In the genomic region with DNA sequence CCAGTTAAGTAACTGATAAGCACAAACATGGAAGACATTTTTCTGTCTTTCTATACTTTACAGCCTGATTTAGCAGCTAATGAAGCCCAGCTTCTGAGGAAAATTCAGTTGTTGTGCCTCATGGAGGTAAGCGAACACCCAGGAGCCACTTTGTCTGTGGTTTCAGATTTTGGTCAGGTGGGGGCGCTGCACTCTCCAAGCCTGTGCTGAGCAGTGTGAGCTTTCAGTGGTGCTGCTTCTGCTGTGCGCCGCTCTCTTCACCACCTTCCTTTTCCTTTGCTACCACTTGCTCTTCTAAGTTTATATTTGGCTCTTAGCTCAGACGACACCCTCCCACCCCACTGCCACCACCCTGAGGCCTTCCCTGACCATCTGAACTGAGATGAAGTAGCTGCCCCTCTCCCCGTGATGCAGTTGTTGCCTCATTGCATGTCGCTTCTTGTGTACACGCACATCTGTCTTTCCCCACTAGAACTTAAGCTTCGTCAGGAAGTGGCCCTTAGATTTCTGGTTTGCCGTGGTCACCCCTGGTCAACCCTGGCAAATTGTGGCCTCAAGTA, we compare ENCODE assay signal across 8 cellular contexts. TPM values are rescaled to one million over a fixed set of nuclear protein-coding genes. Genes with fewer than 3 reads are reported as not detected.
DNase-seq lines count a peak whose midpoint lies in the region; ATAC-seq, FAIRE-seq and TF ChIP-seq lines count a peak whose summit lies in the region.

No MANE protein-coding gene starts in this region.

- H3K27me3 ChIP-seq in SK-N-SH (ENCODE audit: insufficient read depth) (no peaks in the 10 kb centered on the region), left ventricle myocardium inferior (ENCODE audit: low read depth) (no peaks in the 10 kb centered on the region), spleen (replicated peaks in 1 of 7) (no peaks in the 10 kb centered on the region)

- no peak overlapping the region for H3K4me3 Mint-ChIP-seq in activated naive CD4-positive, alpha-beta T cell treated with anti-CD3 and anti-CD28 coated beads, Interleukin-2, amount 50 U/mL, for 24 hours

- no peak overlapping the region for H3K9ac ChIP-seq in SK-N-SH

- H3K4me1 ChIP-seq in SK-N-SH (ENCODE audit: control insufficient read depth in 1 of 2, insufficient read depth in 2 of 2, low read depth in 1 of 2, low read length in 1 of 2) (no peaks in the 10 kb centered on the region), left ventricle myocardium inferior (no peaks in the 10 kb centered on the region), spleen (peaks cover 0 to 9% (median 0%) of the 10 kb centered on the region in 6 donors)

- peaks cover 18% of the 10 kb centered on the region for H3K4me1 Mint-ChIP-seq in activated naive CD4-positive, alpha-beta T cell treated with anti-CD3 and anti-CD28 coated beads, Interleukin-2, amount 50 U/mL, for 24 hours

- peak; percentile 47 for TF ChIP-seq RAD21 in SK-N-SH (IDR thresholded peaks at IDR 0.05; ENCODE audit: low read length)

- TF ChIP-seq CTCF in AG04449 (IDR thresholded peaks at IDR 0.05; ENCODE audit: insufficient read depth, low read length, missing control alignments) (peak; percentile 69), SK-N-SH (IDR thresholded peaks at IDR 0.05) (peak; percentile 71), left ventricle myocardium inferior (IDR thresholded peaks at IDR 0.05; ENCODE audit: borderline replicate concordance) (peak; percentile 66), spleen (IDR thresholded peaks at IDR 0.05 in 8 of 11, conservative IDR thresholded peaks at IDR 0.05 in 3 of 11) (peak; percentile 55 to 86 (median 70))

- H3K4me2 ChIP-seq in SK-N-SH: no peak overlapping the region

- H3F3A ChIP-seq in SK-N-SH (replicated peaks; ENCODE audit: insufficient read depth): peaks cover 18% of the 10 kb centered on the region

- H3K9me3 Mint-ChIP-seq in activated naive CD4-positive, alpha-beta T cell treated with anti-CD3 and anti-CD28 coated beads, Interleukin-2, amount 50 U/mL, for 24 hours: no peaks in the 10 kb centered on the region

- no peaks in the 10 kb centered on the region; the same call in 1 of the 2 replicates for H4K20me1 ChIP-seq in SK-N-SH (ENCODE audit: insufficient read depth)

- H3K27ac Mint-ChIP-seq in activated naive CD4-positive, alpha-beta T cell treated with anti-CD3 and anti-CD28 coated beads, Interleukin-2, amount 50 U/mL, for 24 hours: peak overlapping the region; percentile 41

- H3K27me3 Mint-ChIP-seq in activated naive CD4-positive, alpha-beta T cell treated with anti-CD3 and anti-CD28 coated beads, Interleukin-2, amount 50 U/mL, for 24 hours: no peaks in the 10 kb centered on the region

- no peak overlapping the region for H2AFZ ChIP-seq in SK-N-SH (ENCODE audit: low read depth)

- intact Hi-C loops in left ventricle myocardium inferior (cut with micrococcal nuclease): no loop called here
- intact Hi-C loops in spleen (cut with DNase I; ENCODE audit: low total_unique reads): loop anchor here (10.0 kb wide), 1 partner anchor 114 kb away; a partner anchor contains a TSS

- CTCF ChIA-PET in AG04449 (lab: Yijun Ruan, JAX): interaction anchor here (0.8 to 5.5 kb wide), 29 partner anchors 7 to 267 kb away, joined by 3 to 79 read pairs (median 6); a partner anchor contains a TSS
- CTCF ChIA-PET in SK-N-SH (lab: Yijun Ruan, JAX): interaction anchor here (0.8 to 3.4 kb wide), 31 partner anchors 9 to 254 kb away, joined by 3 to 20 read pairs (median 6); a partner anchor contains a TSS

- H3K79me2 ChIP-seq in SK-N-SH (ENCODE audit: insufficient read depth): no peaks in the 10 kb centered on the region; the same call in 1 of the 2 replicates

- H3K9me2 ChIP-seq in SK-N-SH: no peaks in the 10 kb centered on the region

- H3K9me3 ChIP-seq in SK-N-SH (no peaks in the 10 kb centered on the region), left ventricle myocardium inferior (replicated peaks) (no peaks in the 10 kb centered on the region), spleen (no peaks in the 10 kb centered on the region)

- H3K36me3 Mint-ChIP-seq in activated naive CD4-positive, alpha-beta T cell treated with anti-CD3 and anti-CD28 coated beads, Interleukin-2, amount 50 U/mL, for 24 hours: peaks cover 23% of the 10 kb centered on the region

- no peak for DNase-seq in AG04449 (ENCODE audit: low read depth, low spot score)
- DNase-seq in H54 (ENCODE audit: insufficient read length, low spot score): peak; percentile 49
- peak; percentile 66 for DNase-seq in SK-N-SH
- DNase-seq in left ventricle myocardium inferior: peak; percentile 57
- peak; percentile 89 for DNase-seq in spleen
- no peak for DNase-seq in NCI-H524 treated with DMSO at 0.1 percent for 48 hours (lab: John Stamatoyannopoulos, UW)

- no peak for ATAC-seq in GM21786 (IDR thresholded peaks at IDR 0.05; ENCODE audit: unreplicated experiment)

- POLR2A ChIA-PET in AG04449 (lab: Yijun Ruan, JAX) (interaction anchor here (0.7 kb wide), 1 partner anchor 44 kb away, joined by 3 read pairs; a partner anchor contains a TSS), SK-N-SH (lab: Yijun Ruan, JAX) (no interaction called here)

- no peak overlapping the region for H3K4me3 ChIP-seq in AG04449 (ENCODE audit: low read depth, low read length)
- H3K4me3 ChIP-seq in SK-N-SH (ENCODE audit: low read depth in 2 of 2, low read length in 1 of 2): no peak overlapping the region; a peak in 1 of 4 replicates
- no peak overlapping the region for H3K4me3 ChIP-seq in left ventricle myocardium inferior
- no peak overlapping the region for H3K4me3 ChIP-seq in spleen

- WGBS in SK-N-SH (ENCODE audit: low lambda C conversion rate): 88% methylated on average over 10 of the region's 10 CpGs
- 73 to 82% (median 77%) methylated on average over 10 of the region's 10 CpGs for WGBS in spleen, 5 donors

- no peak overlapping the region; a peak in 1 of 4 replicates for H3K27ac ChIP-seq in SK-N-SH (ENCODE audit: low read depth in 2 of 2, low read length in 1 of 2)
- H3K27ac ChIP-seq in left ventricle myocardium inferior (replicated peaks): no peak overlapping the region
- H3K27ac ChIP-seq in spleen: peak overlapping the region in 3 of 8 donors; percentile 8 to 44 (median 23)

- FAIRE-seq in H54 (lab: Jason Lieb, UNC): no peak

- H3K36me3 ChIP-seq in SK-N-SH (replicated peaks in 1 of 2; ENCODE audit: control insufficient read depth in 1 of 2, insufficient read depth in 2 of 2, low read length in 1 of 2) (peaks cover 42 to 70% of the 10 kb centered on the region in 2 experiments), left ventricle myocardium inferior (peaks cover 83% of the 10 kb centered on the region), spleen (peaks cover 3 to 82% (median 74%) of the 10 kb centered on the region in 6 donors)

- no peak for TF ChIP-seq EP300 in SK-N-SH (IDR thresholded peaks at IDR 0.05; ENCODE audit: borderline replicate concordance in 1 of 2, low read depth in 1 of 2, low read length in 1 of 2)

- no peak for TF ChIP-seq POLR2A in H54 (IDR thresholded peaks at IDR 0.05; ENCODE audit: low read depth, low read length)
- TF ChIP-seq POLR2A in spleen (IDR thresholded peaks at IDR 0.05): no peak

TF ChIP-seq in SK-N-SH, 30 proteins besides CTCF, POLR2A, EP300 and RAD21:
- peak; percentile 53 for TF ChIP-seq SMC3 (IDR thresholded peaks at IDR 0.05; ENCODE audit: low read depth, low read length)
- TF ChIP-seq, protein P1, sequence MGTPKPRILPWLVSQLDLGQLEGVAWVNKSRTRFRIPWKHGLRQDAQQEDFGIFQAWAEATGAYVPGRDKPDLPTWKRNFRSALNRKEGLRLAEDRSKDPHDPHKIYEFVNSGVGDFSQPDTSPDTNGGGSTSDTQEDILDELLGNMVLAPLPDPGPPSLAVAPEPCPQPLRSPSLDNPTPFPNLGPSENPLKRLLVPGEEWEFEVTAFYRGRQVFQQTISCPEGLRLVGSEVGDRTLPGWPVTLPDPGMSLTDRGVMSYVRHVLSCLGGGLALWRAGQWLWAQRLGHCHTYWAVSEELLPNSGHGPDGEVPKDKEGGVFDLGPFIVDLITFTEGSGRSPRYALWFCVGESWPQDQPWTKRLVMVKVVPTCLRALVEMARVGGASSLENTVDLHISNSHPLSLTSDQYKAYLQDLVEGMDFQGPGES (IDR thresholded peaks at IDR 0.05; ENCODE audit: low read depth, low read length): no peak

RNA-seq across cellular contexts. Expression of a gene that starts 14.0 kb away (rescaled TPM):
- polyA plus RNA-seq in SK-N-SH (2012; rRNA removed) (196 and 227 TPM in 2 replicates), spleen (100 to 1,000 TPM; 165 to 229 (median 200) TPM)
- 193 and 211 TPM in 2 replicates for polyA plus RNA-seq in SK-N-SH (2012; cell fraction: cytosol; rRNA removed)
- 229 and 300 TPM in 2 replicates for polyA plus RNA-seq in SK-N-SH (2012; cell fraction: nucleus; rRNA removed)
- total RNA-seq in left ventricle myocardium inferior (94.1 TPM), spleen (100 to 1,000 TPM in 5 of 7 donors, 10 to 100 TPM in 2; 93.6 to 126 (median 101) TPM)

RNA-seq across cellular contexts. Expression of a gene that starts 14.7 kb away (rescaled TPM):
- 34.4 and 40.1 TPM in 2 replicates for polyA plus RNA-seq in SK-N-SH (2012; rRNA removed)
- 16.1 and 20.4 TPM in 2 replicates for polyA plus RNA-seq in SK-N-SH (2012; cell fraction: cytosol; rRNA removed)
- polyA plus RNA-seq in SK-N-SH (2012; cell fraction: nucleus; rRNA removed): 94.1 and 124 TPM in 2 replicates
- total RNA-seq in left ventricle myocardium inferior: 36.4 TPM
- 10 to 100 TPM; 11.9 to 28.8 (median 16.6) TPM for total RNA-seq in spleen
- polyA plus RNA-seq in spleen: 10 to 100 TPM; 17.8 to 24.0 (median 22.0) TPM

RNA-seq across cellular contexts. Expression of a gene that starts 27.4 kb away (rescaled TPM):
- polyA plus RNA-seq in SK-N-SH (2012; rRNA removed) (not detected in 2 replicates), spleen (1 to 10 TPM in 2 of 3 donors, under 1 TPM in 1; 0.15 to 1.3 (median 1.1) TPM)
- not detected in 2 replicates for polyA plus RNA-seq in SK-N-SH (2012; cell fraction: cytosol; rRNA removed)
- polyA plus RNA-seq in SK-N-SH (2012; cell fraction: nucleus; rRNA removed): 0.05 TPM in 1 of 2 replicates, not detected in the other
- total RNA-seq in left ventricle myocardium inferior (not detected), spleen (10 to 100 TPM in 4 of 7 donors, 1 to 10 TPM in 3; 5.0 to 30.9 (median 10.0) TPM)

RNA-seq across cellular contexts. Expression of a gene that starts 38.1 kb away (rescaled TPM):
- polyA plus RNA-seq in SK-N-SH (2012; rRNA removed) (19.9 and 26.5 TPM in 2 replicates), spleen (100 to 1,000 TPM; 127 to 250 (median 134) TPM)
- polyA plus RNA-seq in SK-N-SH (2012; cell fraction: cytosol; rRNA removed): 1.5 and 2.6 TPM in 2 replicates
- 251 and 265 TPM in 2 replicates for polyA plus RNA-seq in SK-N-SH (2012; cell fraction: nucleus; rRNA removed)
- total RNA-seq in left ventricle myocardium inferior (7.2 TPM), spleen (100 to 1,000 TPM in 6 of 7 donors, 10 to 100 TPM in 1; 53.4 to 182 (median 128) TPM)

RNA-seq across cellular contexts. Expression of a gene that starts 43.3 kb away (rescaled TPM):
- 115 and 127 TPM in 2 replicates for polyA plus RNA-seq in SK-N-SH (2012; rRNA removed)
- 57.2 and 79.5 TPM in 2 replicates for polyA plus RNA-seq in SK-N-SH (2012; cell fraction: cytosol; rRNA removed)
- polyA plus RNA-seq in SK-N-SH (2012; cell fraction: nucleus; rRNA removed): 276 and 279 TPM in 2 replicates
- 46.1 TPM for total RNA-seq in left ventricle myocardium inferior
- total RNA-seq in spleen: 100 to 1,000 TPM in 3 of 7 donors, 10 to 100 TPM in 4; 66.7 to 141 (median 88.3) TPM
- polyA plus RNA-seq in spleen: 10 to 100 TPM; 38.6 to 59.2 (median 44.7) TPM

Comparison
In these comparisons a context has a peak if more than half of its experiments do, and no peak if none do; other contexts are left out.
1. DNase-seq: peak in H54 (single experiment), SK-N-SH (single experiment), left ventricle myocardium inferior (single experiment) and spleen (single experiment); none in AG04449 (single experiment) and NCI-H524 treated with DMSO at 0.1 percent for 48 hours (single experiment).
2. Peak in every context shown above with its lines, with median percentiles within 50 percentile points of each other: CTCF ChIP-seq.